In genomic region chr2:228167290-228167689, GRCh38 we compare ENCODE assay signal across 35 cellular contexts. TPM values are rescaled to one million over a fixed set of nuclear protein-coding genes. Genes with fewer than 3 reads are reported as not detected.
"Had no signal": no experiment of that assay in that cellular context is flagged by ENCODE, and none has a peak within 500 bp of the region (broad histone marks: within the 10 kb centered on the region; RNA-seq: fewer than 3 reads in every experiment).

No MANE protein-coding gene starts in this region.

- H3K9me3 ChIP-seq: adrenal gland, body of pancreas, breast epithelium had no signal

- FAIRE-seq: astrocyte, TTC549 had no signal

- H3K36me3 ChIP-seq: adrenal gland, brain microvascular endothelial cell, breast epithelium had no signal

- H3K27me3 ChIP-seq: adrenal gland, body of pancreas, brain microvascular endothelial cell, breast epithelium had no signal

- H3K4me3 ChIP-seq: adrenal gland, body of pancreas, breast epithelium had no signal

- DNase-seq: activated B cell treated with CpG ODN at 0.5 μM for 24 hours; activated CD4-positive, alpha-beta memory T cell treated with anti-CD3 and anti-CD28 coated beads for 36 hours; activated CD4-positive, alpha-beta T cell treated with anti-CD3 and anti-CD28 coated beads for 4 hours; activated CD4-positive, alpha-beta T cell treated with anti-CD3 and anti-CD28 coated beads, Interleukin-2, amount 10 ng/mL, durations not matched to agents 24 days and 14 days; activated CD4-positive, alpha-beta T cell treated with anti-CD3 and anti-CD28 coated beads, Interleukin-2, amount 50 U/mL, for 1 hour; activated CD4-positive, alpha-beta T cell treated with anti-CD3 and anti-CD28 coated beads, Interleukin-2, amount 50 U/mL, for 4 hours; activated CD4-positive, CD25-positive, alpha-beta regulatory T cell treated with anti-CD3 and anti-CD28 coated beads, Interleukin-2, amount 50 U/mL, for 72 hours; activated CD8-positive, alpha-beta memory T cell treated with anti-CD3 and anti-CD28 coated beads, Interleukin-2, amount 50 U/mL, for 4 hours; activated CD8-positive, alpha-beta T cell treated with anti-CD3 and anti-CD28 coated beads for 36 hours; activated effector memory CD4-positive, alpha-beta T cell treated with anti-CD3 and anti-CD28 coated beads, Interleukin-2, amount 50 U/mL, for 16 hours; activated gamma-delta T cell treated with Interleukin-2 at 50 U/mL for 16 hours; activated naive CD4-positive, alpha-beta T cell; activated naive CD4-positive, alpha-beta T cell treated with anti-CD3 and anti-CD28 coated beads for 36 hours; activated naive CD4-positive, alpha-beta T cell treated with anti-CD3 and anti-CD28 coated beads, Interleukin-2, amount 50 U/mL, for 16 hours; activated naive CD8-positive, alpha-beta T cell treated with anti-CD3 and anti-CD28 coated beads for 36 hours; activated T-cell treated with anti-CD3 and anti-CD28 coated beads for 4 hours; activated T-cell treated with anti-CD3 and anti-CD28 coated beads, Interleukin-2, amount 50 U/mL, for 1 hour; activated T-cell treated with anti-CD3 and anti-CD28 coated beads, Interleukin-2, amount 50 U/mL, for 4 hours; activated T-cell treated with anti-CD3 and anti-CD28 coated beads, Interleukin-2, amount 50 U/mL, for 72 hours; adrenal gland; amniotic stem cell; aorta; body of pancreas; brain microvascular endothelial cell; central memory CD4-positive, alpha-beta T cell; T-helper 2 cell; T-helper 9 cell had no signal

- H3K27ac ChIP-seq: adrenal gland, body of pancreas, brain microvascular endothelial cell, breast epithelium, VCaP had no signal

- ATAC-seq: activated CD8-positive, alpha-beta T cell treated with anti-CD3 and anti-CD28 coated beads for 36 hours; activated naive CD4-positive, alpha-beta T cell treated with anti-CD3 and anti-CD28 coated beads, Interleukin-2, amount 50 U/mL, for 72 hours; activated T-cell treated with anti-CD3 and anti-CD28 coated beads, Interleukin-2, amount 50 U/mL, for 4 hours; activated T-cell treated with anti-CD3 and anti-CD28 coated beads, Interleukin-2, amount 50 U/mL, for 72 hours; activated T-helper 17 cell treated with anti-CD3 and anti-CD28 coated beads, Interleukin-2, amount 50 U/mL, for 72 hours; body of pancreas had no signal

- H3K4me1 ChIP-seq: adrenal gland, body of pancreas, breast epithelium had no signal

RNA-seq across cellular contexts. Expression of gene SPHKAP, which starts 14.2 kb away (rescaled TPM):
- total RNA-seq: activated B cell treated with CpG ODN at 0.5 μM for 24 hours; activated CD4-positive, alpha-beta memory T cell treated with anti-CD3 and anti-CD28 coated beads for 36 hours; activated CD4-positive, alpha-beta T cell treated with anti-CD3 and anti-CD28 coated beads, Interleukin-2, amount 10 ng/mL, durations not matched to agents 24 days and 14 days; activated CD8-positive, alpha-beta memory T cell treated with anti-CD3 and anti-CD28 coated beads for 36 hours; activated CD8-positive, alpha-beta T cell treated with anti-CD3 and anti-CD28 coated beads for 36 hours; activated naive CD4-positive, alpha-beta T cell treated with anti-CD3 and anti-CD28 coated beads for 36 hours; activated naive CD4-positive, alpha-beta T cell treated with anti-CD3 and anti-CD28 coated beads, Interleukin-2, amount 50 U/mL, for 72 hours; activated naive CD8-positive, alpha-beta T cell treated with anti-CD3 and anti-CD28 coated beads for 36 hours; activated T-cell treated with anti-CD3 and anti-CD28 coated beads, Interleukin-2, amount 50 U/mL, for 4 hours; activated T-cell treated with anti-CD3 and anti-CD28 coated beads, Interleukin-2, amount 50 U/mL, for 72 hours; activated T-helper 1 cell treated with anti-CD3 and anti-CD28 coated beads, Interleukin-12 subunit alpha, Interleukin-12 subunit beta, Interleukin-2, Interleukin-4 antibody, amounts not matched to agents 30 ng/mL and 10 ng/mL and 1 ng/mL, durations not matched to agents 14 hours and 24 hours and 36 hours; activated T-helper 17 cell treated with anti-CD3 and anti-CD28 coated beads, Interleukin-2, amount 50 U/mL, for 72 hours; astrocyte; body of pancreas had no signal
- polyA plus RNA-seq: aorta had no signal
